10 cellular contexts compared by ENCODE assay signal in genomic region chr1:100077525-100077924, GRCh38. TPM values are rescaled to one million over a fixed set of nuclear protein-coding genes. Genes with fewer than 3 reads are reported as not detected.
DNase-seq lines count a peak whose midpoint lies in the region; ATAC-seq and TF ChIP-seq lines count a peak whose summit lies in the region.
"Had no signal": no experiment of that assay in that cellular context is flagged by ENCODE, and none has a peak within 500 bp of the region (broad histone marks: within the 10 kb centered on the region; RNA-seq: fewer than 3 reads in every experiment).

No MANE protein-coding gene starts in this region.

- intact Hi-C loops in adrenal gland (cut with DNase I) = no loop called here

- no peak overlapping the region for H3K27ac ChIP-seq in adrenal gland
- H3K27ac ChIP-seq: GM23248 had no signal

- 83 to 91% (median 87%) methylated on average over 5 of the region's 5 CpGs for WGBS in adrenal gland, 4 donors

- TF ChIP-seq CTCF in GM13977 (IDR thresholded peaks at IDR 0.05; ENCODE audit: extremely low read depth, insufficient read depth, missing control alignments) = no peak
- no peak for TF ChIP-seq CTCF in adrenal gland (IDR thresholded peaks at IDR 0.05)

- H3K27me3 ChIP-seq in adrenal gland = no peaks in the 10 kb centered on the region

- in situ Hi-C loops in GM13977 (cut with MboI; ENCODE audit: low pct_unique_long_range_greater_than_20kb, low sequenced_read_pairs, unreplicated experiment) = no loop called here

- peak; percentile 46 for ATAC-seq in GM21367 (IDR thresholded peaks at IDR 0.05; ENCODE audit: unreplicated experiment)
- peak; percentile 42 for ATAC-seq in HG03108 (IDR thresholded peaks at IDR 0.05; ENCODE audit: unreplicated experiment)
- ATAC-seq in HG02840 (IDR thresholded peaks at IDR 0.05; ENCODE audit: low FRiP score, unreplicated experiment) = no peak
- ATAC-seq: CD8-positive, alpha-beta T cell had no signal

- H3K9me3 ChIP-seq in adrenal gland (replicated peaks in 1 of 3) = no peaks in the 10 kb centered on the region

- DNase-seq in GM13977 (ENCODE audit: low spot score) (peak; percentile 25), dermis blood vessel endothelial cell (peak; percentile 74), epidermal melanocyte (ENCODE audit: insufficient read length, low spot score) (no peak), adrenal gland (no peak)
- no peak for DNase-seq in activated CD4-positive, alpha-beta T cell treated with anti-CD3 and anti-CD28 coated beads, Interleukin-2, amount 50 U/mL, for 1 hour
- DNase-seq: CD8-positive, alpha-beta T cell; GM23248 had no signal

- peaks cover 4 to 19% of the 10 kb centered on the region in 2 donors for H3K4me1 ChIP-seq in adrenal gland (replicated peaks in 1 of 2)

- TF ChIP-seq POLR2A in adrenal gland (IDR thresholded peaks at IDR 0.05) = no peak

- H3K4me3 ChIP-seq in adrenal gland = no peak overlapping the region
- H3K4me3 ChIP-seq: GM23248 had no signal

- H3K36me3 ChIP-seq in adrenal gland (replicated peaks in 1 of 2) = peaks cover 0 to 35% of the 10 kb centered on the region in 2 donors

RNA-seq across cellular contexts. Expression of gene SASS6, which starts 55.2 kb away (rescaled TPM):
- total RNA-seq in dermis blood vessel endothelial cell (3.2 and 5.9 TPM in 2 replicates), adrenal gland (1 to 10 TPM; 1.1 to 3.7 (median 3.0) TPM)
- polyA plus RNA-seq in adrenal gland = 1 to 10 TPM; 1.1 to 3.4 (median 1.7) TPM

RNA-seq across cellular contexts. Expression of gene TRMT13, which starts 55.4 kb away (rescaled TPM):
- total RNA-seq in dermis blood vessel endothelial cell = 8.0 and 12.7 TPM in 2 replicates
- total RNA-seq in adrenal gland = 10 to 100 TPM in 5 of 8 donors, 1 to 10 TPM in 2, under 1 TPM in 1; 0.72 to 19.7 (median 12.5) TPM
- polyA plus RNA-seq in adrenal gland = 10 to 100 TPM in 2 of 3 donors, 1 to 10 TPM in 1; 9.6 to 18.2 (median 14.6) TPM

Comparison
In these comparisons a context has a peak if more than half of its experiments do, and no peak if none do; other contexts are left out.
1. DNase-seq: peak in GM13977 (single experiment) and dermis blood vessel endothelial cell (single experiment); none in activated CD4-positive, alpha-beta T cell treated with anti-CD3 and anti-CD28 coated beads, Interleukin-2, amount 50 U/mL, for 1 hour (single experiment), epidermal melanocyte (single experiment) and adrenal gland (0 of 7).